9 cellular contexts compared by ENCODE assay signal in genomic region chr3:15271785-15272381, GRCh38.
DNase-seq lines count a peak whose midpoint lies in the region; ATAC-seq and TF ChIP-seq lines count a peak whose summit lies in the region.
"Had no signal": no experiment of that assay in that cellular context is flagged by ENCODE, and none has a peak within 500 bp of the region (broad histone marks: within the 10 kb centered on the region; RNA-seq: fewer than 3 reads in every experiment).

No MANE protein-coding gene starts in this region.

- DNase-seq in GM13977 (ENCODE audit: low spot score) (peak; percentile 75), T-helper 17 cell (peak; percentile 69 to 86 (median 71)), sciatic nerve (ENCODE audit: low spot score) (peak; percentile 73), cerebellar nuclear complex (lab: John Stamatoyannopoulos, UW) (no peak), WTC11 (ENCODE audit: low spot score) (no peak), AG08396 (ENCODE audit: low spot score) (no peak)

- H3K4me3 Mint-ChIP-seq in T-helper 17 cell = peak overlapping the region; percentile 84
- H3K4me3 Mint-ChIP-seq in activated naive CD8-positive, alpha-beta T cell = peak overlapping the region; percentile 75
- no peak overlapping the region for H3K4me3 Mint-ChIP-seq in WTC11

- no peaks in the 10 kb centered on the region for H3K9me3 Mint-ChIP-seq in activated naive CD8-positive, alpha-beta T cell (ENCODE audit: low read depth)
- H3K9me3 Mint-ChIP-seq in WTC11 = no peaks in the 10 kb centered on the region

- TF ChIP-seq CTCF in GM13977 (IDR thresholded peaks at IDR 0.05; ENCODE audit: extremely low read depth, insufficient read depth, missing control alignments) (no peak), WTC11 (IDR thresholded peaks at IDR 0.05) (no peak)

- H3K9me3 ChIP-seq in T-helper 17 cell (ENCODE audit: control insufficient read depth, low read length, poor library complexity, severe bottlenecking) = no peaks in the 10 kb centered on the region
- H3K9me3 ChIP-seq: thoracic aorta had no signal

- in situ Hi-C loops in GM13977 (cut with MboI; ENCODE audit: low pct_unique_long_range_greater_than_20kb, low sequenced_read_pairs, unreplicated experiment) = loop anchor here (5.0 to 25.0 kb wide), 3 partner anchors 63 to 290 kb away; partner anchors contain the start of gene SH3BP5

- peak; percentile 63 for ATAC-seq in HG02884 (IDR thresholded peaks at IDR 0.05; ENCODE audit: unreplicated experiment)
- peak; percentile 86 for ATAC-seq in T-helper 17 cell
- ATAC-seq in sciatic nerve = peak; percentile 1
- no peak for ATAC-seq in WTC11

- CTCF ChIA-PET in WTC11 (lab: Charles Lee) = no interaction called here

- H3K27ac Mint-ChIP-seq in T-helper 17 cell (peak overlapping the region; percentile 99), WTC11 (no peak overlapping the region)
- H3K27ac Mint-ChIP-seq in activated naive CD8-positive, alpha-beta T cell = peak overlapping the region; percentile 88

- intact Hi-C loops in sciatic nerve (cut with DNase I) = no loop called here

- POLR2A ChIA-PET in WTC11 (lab: Charles Lee) = no interaction called here

- H3K36me3 Mint-ChIP-seq in T-helper 17 cell (ENCODE audit: low read depth) (peaks cover 3% of the 10 kb centered on the region), WTC11 (no peaks in the 10 kb centered on the region)
- no peaks in the 10 kb centered on the region for H3K36me3 Mint-ChIP-seq in activated naive CD8-positive, alpha-beta T cell

- H3K27me3 Mint-ChIP-seq in T-helper 17 cell = no peaks in the 10 kb centered on the region
- H3K27me3 Mint-ChIP-seq in activated naive CD8-positive, alpha-beta T cell = no peaks in the 10 kb centered on the region
- no peaks in the 10 kb centered on the region; the same call in 1 of the 2 replicates for H3K27me3 Mint-ChIP-seq in WTC11 (ENCODE audit: low read depth)

- H3K4me1 Mint-ChIP-seq in T-helper 17 cell = peaks cover 72% of the 10 kb centered on the region
- H3K4me1 Mint-ChIP-seq in activated naive CD8-positive, alpha-beta T cell (ENCODE audit: low read depth) = peaks cover 68% of the 10 kb centered on the region
- H3K4me1 Mint-ChIP-seq in WTC11 = no peaks in the 10 kb centered on the region

TF ChIP-seq in WTC11, 78 proteins besides CTCF, POLR2A, EP300 and RAD21:
- TF ChIP-seq ZSCAN18 (CRISPR knock-in tag; IDR thresholded peaks at IDR 0.05) = no peak
- no peak for TF ChIP-seq ZNF671 (CRISPR knock-in tag; IDR thresholded peaks at IDR 0.05)
- TF ChIP-seq STAT6 (CRISPR knock-in tag; conservative IDR thresholded peaks at IDR 0.05; ENCODE audit: low read depth) = no peak
- no peak for TF ChIP-seq ATF6 (CRISPR knock-in tag; IDR thresholded peaks at IDR 0.05)
- no peak for TF ChIP-seq MLX (CRISPR knock-in tag; IDR thresholded peaks at IDR 0.05)
- no peak for TF ChIP-seq ESRRA (CRISPR knock-in tag; IDR thresholded peaks at IDR 0.05; ENCODE audit: borderline replicate concordance)
- no peak for TF ChIP-seq E2F5 (CRISPR knock-in tag; IDR thresholded peaks at IDR 0.05)

Comparison
In these comparisons a context has a peak if more than half of its experiments do, and no peak if none do; other contexts are left out.
1. DNase-seq: peak in GM13977 (single experiment), T-helper 17 cell (3 of 3) and sciatic nerve (single experiment); none in cerebellar nuclear complex (0 of 2), WTC11 (single experiment) and AG08396 (single experiment).